33 cellular contexts compared by ENCODE assay signal in genomic region chr5:76693141-76693540, GRCh38.
"Had no signal": no experiment of that assay in that cellular context is flagged by ENCODE, and none has a peak within 500 bp of the region (broad histone marks: within the 10 kb centered on the region; RNA-seq: fewer than 3 reads in every experiment).

No MANE protein-coding gene starts in this region.

- H3K9me3 ChIP-seq: colonic mucosa, gastroesophageal sphincter, pancreas, prostate gland, stomach, thyroid gland, upper lobe of left lung, vagina had no signal

- H3K4me1 Mint-ChIP-seq: naive thymus-derived CD8-positive, alpha-beta T cell; stimulated activated naive B cell treated with anti-CD40 and anti-IgM and Interleukin-4, amounts not matched to agents 10 μg/mL and 1 μg/mL and 100 μg/mL, for 72 hours had no signal

- H3K27ac Mint-ChIP-seq: activated CD4-positive, alpha-beta T cell treated with anti-CD3 and anti-CD28 coated beads, Interleukin-2, amount 10 ng/mL, durations not matched to agents 24 days and 14 days; activated T-helper 2 cell treated with anti-CD3 and anti-CD28 coated beads, Interferon-gamma antibody, Interleukin-2, Interleukin-4, amounts not matched to agents 10 μg/mL and 5 μg/mL and 100 μg/mL, durations not matched to agents 14 hours and 24 hours and 36 hours; stimulated activated naive B cell treated with anti-CD40 and anti-IgM and Interleukin-4, amounts not matched to agents 10 μg/mL and 1 μg/mL and 100 μg/mL, for 72 hours; T-helper 1 cell treated with Interleukin-12 subunit alpha and Interleukin-12 subunit beta and Interleukin-4 antibody, amounts not matched to agents 30 μg/mL and 1 μg/mL, for 36 hours had no signal

- H3K9me3 Mint-ChIP-seq: activated CD4-positive, alpha-beta memory T cell treated with anti-CD3 and anti-CD28 coated beads, Interleukin-2, amount 10 ng/mL, durations not matched to agents 7 days and 5 days; activated CD4-positive, alpha-beta T cell treated with anti-CD3 and anti-CD28 coated beads, Interleukin-2, amount 10 ng/mL, durations not matched to agents 24 days and 14 days; activated naive CD4-positive, alpha-beta T cell treated with anti-CD3 and anti-CD28 coated beads, Interleukin-2, amount 50 U/mL, for 72 hours; activated T-helper 2 cell treated with anti-CD3 and anti-CD28 coated beads, Interferon-gamma antibody, Interleukin-2, Interleukin-4, amounts not matched to agents 10 μg/mL and 5 μg/mL and 100 μg/mL, durations not matched to agents 14 hours and 24 hours and 36 hours; central memory CD8-positive, alpha-beta T cell; immature natural killer cell; naive thymus-derived CD8-positive, alpha-beta T cell; stimulated activated naive B cell treated with anti-CD40 and anti-IgM and Interleukin-4, amounts not matched to agents 10 μg/mL and 1 μg/mL and 100 μg/mL, for 72 hours; T-helper 1 cell treated with Interleukin-12 subunit alpha and Interleukin-12 subunit beta and Interleukin-4 antibody, amounts not matched to agents 30 μg/mL and 1 μg/mL, for 36 hours had no signal

- ATAC-seq: activated naive CD4-positive, alpha-beta T cell treated with anti-CD3 and anti-CD28 coated beads, Interleukin-2, amount 50 U/mL, for 72 hours; gastroesophageal sphincter; naive thymus-derived CD8-positive, alpha-beta T cell; pancreas; sciatic nerve; stimulated activated naive B cell treated with anti-CD40 and anti-IgM and Interleukin-4, amounts not matched to agents 10 μg/mL and 1 μg/mL and 100 μg/mL, for 72 hours had no signal

- DNase-seq: activated CD4-positive, alpha-beta memory T cell treated with anti-CD3 and anti-CD28 coated beads, Interleukin-2, amount 10 ng/mL, durations not matched to agents 7 days and 5 days; activated CD4-positive, alpha-beta T cell treated with anti-CD3 and anti-CD28 coated beads, Interleukin-2, amount 10 ng/mL, durations not matched to agents 24 days and 14 days; activated CD4-positive, CD25-positive, alpha-beta regulatory T cell treated with anti-CD3 and anti-CD28 coated beads, Interleukin-2, amount 50 U/mL, for 72 hours; activated CD8-positive, alpha-beta memory T cell treated with anti-CD3 and anti-CD28 coated beads, Interleukin-2, amount 50 U/mL, for 48 hours; activated naive CD4-positive, alpha-beta T cell; activated T-cell treated with anti-CD3 and anti-CD28 coated beads, Interleukin-2, amount 50 U/mL, for 48 hours; colonic mucosa; effector CD8-positive, alpha-beta T cell; erythroblast; head of caudate nucleus; hypothalamus; immature natural killer cell; naive thymus-derived CD8-positive, alpha-beta T cell; pancreas; retina; stimulated activated CD4-positive, alpha-beta T cell treated with anti-CD3 and anti-CD28 coated beads, Interleukin-1b, Interleukin-23, amount 100 ng/mL, for 48 hours; stimulated activated CD4-positive, alpha-beta T cell treated with anti-CD3 and anti-CD28 coated beads, Interleukin-4, amount 100 ng/mL, for 4 hours; stimulated activated CD8-positive, alpha-beta memory T cell treated with anti-CD3 and anti-CD28 coated beads, Interleukin-4, amount 100 ng/mL, for 48 hours; stimulated activated naive B cell treated with anti-CD40 and anti-IgM and Interleukin-4, amounts not matched to agents 10 μg/mL and 1 μg/mL and 100 μg/mL, for 72 hours; stomach; SW 1271; T1000; thyroid gland; upper lobe of left lung had no signal

- H3K4me3 Mint-ChIP-seq: activated CD4-positive, alpha-beta memory T cell treated with anti-CD3 and anti-CD28 coated beads, Interleukin-2, amount 10 ng/mL, durations not matched to agents 7 days and 5 days; activated CD4-positive, alpha-beta T cell treated with anti-CD3 and anti-CD28 coated beads, Interleukin-2, amount 10 ng/mL, durations not matched to agents 24 days and 14 days; central memory CD8-positive, alpha-beta T cell; immature natural killer cell; naive thymus-derived CD8-positive, alpha-beta T cell; stimulated activated naive B cell treated with anti-CD40 and anti-IgM and Interleukin-4, amounts not matched to agents 10 μg/mL and 1 μg/mL and 100 μg/mL, for 72 hours; T-helper 1 cell treated with Interleukin-12 subunit alpha and Interleukin-12 subunit beta and Interleukin-4 antibody, amounts not matched to agents 30 μg/mL and 1 μg/mL, for 36 hours had no signal

- H3K4me3 ChIP-seq: colonic mucosa, gastroesophageal sphincter, pancreas, prostate gland, skin epidermis, stomach, thyroid gland, upper lobe of left lung, vagina had no signal

- H3K4me1 ChIP-seq: pancreas, vagina had no signal

- H3K27me3 Mint-ChIP-seq: activated CD4-positive, alpha-beta memory T cell treated with anti-CD3 and anti-CD28 coated beads, Interleukin-2, amount 10 ng/mL, durations not matched to agents 7 days and 5 days; activated CD4-positive, alpha-beta T cell treated with anti-CD3 and anti-CD28 coated beads, Interleukin-2, amount 10 ng/mL, durations not matched to agents 24 days and 14 days; central memory CD8-positive, alpha-beta T cell; naive thymus-derived CD8-positive, alpha-beta T cell; stimulated activated naive B cell treated with anti-CD40 and anti-IgM and Interleukin-4, amounts not matched to agents 10 μg/mL and 1 μg/mL and 100 μg/mL, for 72 hours had no signal

- H3K27ac ChIP-seq: colonic mucosa, gastroesophageal sphincter, pancreas, stomach, thyroid gland, upper lobe of left lung, vagina had no signal

- H3K27me3 ChIP-seq: colonic mucosa, gastroesophageal sphincter, pancreas, stomach, thyroid gland, upper lobe of left lung, vagina had no signal

- H3K36me3 ChIP-seq: colonic mucosa, gastroesophageal sphincter, prostate gland, thyroid gland, upper lobe of left lung, vagina had no signal
